ENCODE assay signal across 8 cellular contexts in the genomic region with DNA sequence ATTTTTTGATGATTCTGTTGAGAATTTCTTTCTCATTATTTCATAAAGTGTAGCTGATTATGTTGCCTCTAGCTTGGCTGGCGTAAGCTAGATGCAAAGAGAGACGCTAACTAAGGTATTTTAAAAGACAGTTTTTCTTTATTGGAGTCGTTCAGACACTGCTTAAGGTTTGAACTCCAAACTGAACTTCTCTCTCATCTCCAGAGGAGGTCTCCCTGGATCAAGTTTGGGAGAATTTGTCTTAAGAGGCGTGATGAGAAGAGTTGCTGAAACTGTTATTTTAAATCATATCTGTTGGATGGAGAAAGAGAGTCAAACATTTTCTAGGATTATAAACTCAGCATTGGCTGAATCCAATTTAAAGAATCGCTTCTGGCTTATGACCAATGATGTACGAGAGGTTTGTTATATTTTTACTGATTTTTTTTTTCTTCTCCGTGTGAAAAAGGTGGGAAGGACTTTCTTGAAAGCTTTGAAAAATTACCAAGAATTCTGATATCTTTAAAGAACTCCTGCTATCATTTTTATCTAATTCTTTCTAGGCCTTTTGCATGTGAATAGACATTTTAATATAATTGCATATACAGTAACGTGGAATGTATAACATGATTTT. TPM values are rescaled to one million over a fixed set of nuclear protein-coding genes. Genes with fewer than 3 reads are reported as not detected.
A peak's percentile ranks its signal among the peaks of the same experiment; 100 is the strongest.
DNase-seq lines count a peak whose midpoint lies in the region; ATAC-seq and TF ChIP-seq lines count a peak whose summit lies in the region.

No MANE protein-coding gene starts in this region.

- 42 to 52% methylated on average over 8 of the region's 8 CpGs for WGBS in lung, 2 donors

- H3K4me3 ChIP-seq in choroid plexus epithelial cell (ENCODE audit: low read depth, low read length) (peak overlapping the region; percentile 22), lung (no peak overlapping the region)

- peak; percentile 84 for DNase-seq in ACHN
- peak; percentile 37 for DNase-seq in NCI-H748 treated with DMSO at 0.1 percent for 48 hours (lab: John Stamatoyannopoulos, UW)
- DNase-seq in choroid plexus epithelial cell (ENCODE audit: low read depth): peak; percentile 96
- DNase-seq in lung (ENCODE audit: low spot score): no peak
- no peak for DNase-seq in activated CD8-positive, alpha-beta memory T cell treated with anti-CD3 and anti-CD28 coated beads for 24 hours
- DNase-seq in activated CD4-positive, alpha-beta T cell treated with anti-CD3 and anti-CD28 coated beads, Interleukin-2, amount 10 ng/mL, durations not matched to agents 24 days and 14 days: no peak

- H3K27me3 ChIP-seq in lung (ENCODE audit: control insufficient read depth, insufficient read depth): no peaks in the 10 kb centered on the region

- H3K9me3 ChIP-seq in lung (ENCODE audit: control insufficient read depth in 2 of 2, insufficient read depth in 1 of 2, low read length in 1 of 2): no peaks in the 10 kb centered on the region

- H3K9me3 Mint-ChIP-seq in activated CD4-positive, alpha-beta T cell treated with anti-CD3 and anti-CD28 coated beads, Interleukin-2, amount 10 ng/mL, durations not matched to agents 24 days and 14 days: no peaks in the 10 kb centered on the region

- TF ChIP-seq CTCF in choroid plexus epithelial cell (conservative IDR thresholded peaks at IDR 0.05; ENCODE audit: low read depth, low read length) (peak; percentile 83), lung (IDR thresholded peaks at IDR 0.05; ENCODE audit: control extremely low read depth, extremely low read depth) (peak; percentile 33)

- peaks cover 0 to 1% of the 10 kb centered on the region in 2 donors for H3K36me3 ChIP-seq in lung (ENCODE audit: control insufficient read depth in 2 of 2, insufficient read depth in 2 of 2, low read length in 2 of 2)

- ATAC-seq in GM18909 (IDR thresholded peaks at IDR 0.05; ENCODE audit: poor library complexity, unreplicated experiment) (peak; percentile 52), lung (ENCODE audit: insufficient read depth, low FRiP score) (no peak), GM21423 (IDR thresholded peaks at IDR 0.05; ENCODE audit: unreplicated experiment) (no peak)

- peaks cover 3% of the 10 kb centered on the region for H3K4me1 Mint-ChIP-seq in activated CD4-positive, alpha-beta T cell treated with anti-CD3 and anti-CD28 coated beads, Interleukin-2, amount 10 ng/mL, durations not matched to agents 24 days and 14 days

- intact Hi-C loops in activated CD4-positive, alpha-beta T cell treated with anti-CD3 and anti-CD28 coated beads, Interleukin-2, amount 10 ng/mL, durations not matched to agents 24 days and 14 days (cut with micrococcal nuclease): loop anchor here (1.0 kb wide), 2 partner anchors 184 to 208 kb away; no protein-coding TSS in a partner anchor

- peaks cover 4% of the 10 kb centered on the region for H3K27me3 Mint-ChIP-seq in activated CD4-positive, alpha-beta T cell treated with anti-CD3 and anti-CD28 coated beads, Interleukin-2, amount 10 ng/mL, durations not matched to agents 24 days and 14 days

- peaks cover 4% of the 10 kb centered on the region for H3K36me3 Mint-ChIP-seq in activated CD4-positive, alpha-beta T cell treated with anti-CD3 and anti-CD28 coated beads, Interleukin-2, amount 10 ng/mL, durations not matched to agents 24 days and 14 days (ENCODE audit: low read depth)

- peaks cover 0 to 2% of the 10 kb centered on the region in 2 donors for H3K4me1 ChIP-seq in lung (ENCODE audit: control insufficient read depth in 2 of 2, insufficient read depth in 2 of 2, low read length in 2 of 2)

- no peak overlapping the region for H3K27ac ChIP-seq in lung (ENCODE audit: low read depth in 1 of 2, low read length in 1 of 2)

- H3K4me3 Mint-ChIP-seq in activated CD4-positive, alpha-beta T cell treated with anti-CD3 and anti-CD28 coated beads, Interleukin-2, amount 10 ng/mL, durations not matched to agents 24 days and 14 days: no peak overlapping the region

- in situ Hi-C loops in ACHN (cut with HindIII; ENCODE audit: low pct_ligation_motif_present, low pct_unique_long_range_greater_than_20kb, low sequenced_read_pairs): no loop called here

- no peak overlapping the region for H3K27ac Mint-ChIP-seq in activated CD4-positive, alpha-beta T cell treated with anti-CD3 and anti-CD28 coated beads, Interleukin-2, amount 10 ng/mL, durations not matched to agents 24 days and 14 days

RNA-seq across cellular contexts. Expression of a gene that starts 34.0 kb away (rescaled TPM):
- total RNA-seq in lung: 1 to 10 TPM; 7.8 to 8.7 TPM
- 10 to 100 TPM in 1 of 2 donors, 1 to 10 TPM in 1; 5.6 to 15.1 TPM for polyA plus RNA-seq in lung
- 4.0 and 4.3 TPM in 2 replicates for total RNA-seq in activated CD4-positive, alpha-beta T cell treated with anti-CD3 and anti-CD28 coated beads, Interleukin-2, amount 10 ng/mL, durations not matched to agents 24 days and 14 days

Comparison
In these comparisons a context has a peak if more than half of its experiments do, and no peak if none do; other contexts are left out.
1. DNase-seq: peak in ACHN (single experiment), NCI-H748 treated with DMSO at 0.1 percent for 48 hours (single experiment) and choroid plexus epithelial cell (single experiment); none in lung (single experiment), activated CD8-positive, alpha-beta memory T cell treated with anti-CD3 and anti-CD28 coated beads for 24 hours (single experiment) and activated CD4-positive, alpha-beta T cell treated with anti-CD3 and anti-CD28 coated beads, Interleukin-2, amount 10 ng/mL, durations not matched to agents 24 days and 14 days (single experiment).